ENCODE assay signal across 10 cellular contexts in the genomic region with DNA sequence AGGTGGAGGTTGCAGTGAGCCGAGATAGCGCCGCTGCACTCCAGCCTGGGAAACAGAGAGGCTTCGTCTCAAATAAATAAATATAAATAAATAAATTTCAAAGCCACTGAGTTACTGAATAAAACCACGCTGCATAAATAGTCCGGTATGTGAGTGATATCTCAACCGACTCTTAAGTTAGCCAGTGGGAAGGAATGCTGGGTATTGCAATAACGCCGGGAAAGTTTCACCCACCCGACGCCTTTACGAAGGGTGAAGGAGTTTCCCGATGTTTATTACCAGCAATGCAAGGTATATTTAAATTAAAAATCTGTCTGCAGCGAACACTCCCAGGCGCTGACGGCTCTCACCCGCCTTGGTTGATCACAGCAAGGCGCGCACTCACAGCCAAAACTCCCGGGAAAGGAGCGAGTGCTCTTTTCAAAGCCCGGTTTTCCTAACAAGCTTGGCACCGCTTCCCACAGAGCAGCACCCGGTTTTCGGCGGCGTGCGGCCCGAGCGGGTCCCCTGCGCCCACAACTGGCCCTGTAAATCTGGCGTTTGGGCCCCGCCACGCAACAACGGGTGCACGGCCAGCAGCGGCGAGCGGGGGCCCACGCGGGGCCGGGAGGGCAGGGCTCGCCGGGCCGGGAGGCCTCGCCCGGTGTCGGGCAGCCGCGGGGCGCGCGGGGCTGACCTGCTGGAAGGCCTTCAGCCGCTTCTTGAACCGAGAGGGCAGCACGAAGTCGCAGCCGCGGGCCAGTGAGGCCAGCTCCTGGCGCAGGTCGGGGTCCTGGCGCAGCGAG.
A peak's percentile ranks its signal among the peaks of the same experiment; 100 is the strongest.
DNase-seq lines count a peak whose midpoint lies in the region; ATAC-seq lines count a peak whose summit lies in the region.
"Had no signal": no experiment of that assay in that cellular context is flagged by ENCODE, and none has a peak within 500 bp of the region (broad histone marks: within the 10 kb centered on the region; RNA-seq: fewer than 3 reads in every experiment).

No MANE protein-coding gene starts in this region.

- no peaks in the 10 kb centered on the region for H3K9me3 Mint-ChIP-seq in T-helper 1 cell treated with Interleukin-12 subunit alpha and Interleukin-12 subunit beta and Interleukin-4 antibody, amounts not matched to agents 30 μg/mL and 1 μg/mL, for 36 hours
- H3K9me3 Mint-ChIP-seq in stimulated activated effector memory CD8-positive, alpha-beta T cell treated with anti-CD3 and anti-CD28 coated beads, Interleukin-12 subunit alpha, Interleukin-12 subunit beta, amount 100 ng/mL, for 72 hours = no peaks in the 10 kb centered on the region

- H3K27me3 ChIP-seq in adipocyte (replicated peaks; ENCODE audit: control insufficient read depth, insufficient read depth, low read length) (no peaks in the 10 kb centered on the region), iPS-15b (ENCODE audit: control insufficient read depth, insufficient read depth, low read length) (peaks cover 10% of the 10 kb centered on the region)

- H3K4me1 Mint-ChIP-seq in T-helper 1 cell treated with Interleukin-12 subunit alpha and Interleukin-12 subunit beta and Interleukin-4 antibody, amounts not matched to agents 30 μg/mL and 1 μg/mL, for 36 hours (ENCODE audit: low read depth) = peaks cover 12% of the 10 kb centered on the region
- peaks cover 22% of the 10 kb centered on the region for H3K4me1 Mint-ChIP-seq in stimulated activated effector memory CD8-positive, alpha-beta T cell treated with anti-CD3 and anti-CD28 coated beads, Interleukin-12 subunit alpha, Interleukin-12 subunit beta, amount 100 ng/mL, for 72 hours

- H3K27ac ChIP-seq in caudate nucleus (ENCODE audit: low read depth, low read length) = no peak overlapping the region
- H3K27ac ChIP-seq: 22Rv1 had no signal

- peak overlapping the region; percentile 7 for H3K4me3 Mint-ChIP-seq in T-helper 1 cell treated with Interleukin-12 subunit alpha and Interleukin-12 subunit beta and Interleukin-4 antibody, amounts not matched to agents 30 μg/mL and 1 μg/mL, for 36 hours
- H3K4me3 Mint-ChIP-seq in stimulated activated effector memory CD8-positive, alpha-beta T cell treated with anti-CD3 and anti-CD28 coated beads, Interleukin-12 subunit alpha, Interleukin-12 subunit beta, amount 100 ng/mL, for 72 hours = peak overlapping the region; percentile 59

- peaks cover 3% of the 10 kb centered on the region for H3K36me3 Mint-ChIP-seq in T-helper 1 cell treated with Interleukin-12 subunit alpha and Interleukin-12 subunit beta and Interleukin-4 antibody, amounts not matched to agents 30 μg/mL and 1 μg/mL, for 36 hours (ENCODE audit: low read depth)
- no peaks in the 10 kb centered on the region for H3K36me3 Mint-ChIP-seq in stimulated activated effector memory CD8-positive, alpha-beta T cell treated with anti-CD3 and anti-CD28 coated beads, Interleukin-12 subunit alpha, Interleukin-12 subunit beta, amount 100 ng/mL, for 72 hours

- DNase-seq in T-helper 1 cell = no peak
- no peak for DNase-seq in adipocyte (ENCODE audit: low read depth)
- no peak for DNase-seq in stimulated activated effector memory CD8-positive, alpha-beta T cell treated with anti-CD3 and anti-CD28 coated beads, Interleukin-12 subunit alpha, Interleukin-12 subunit beta, amount 100 ng/mL, for 72 hours (ENCODE audit: low spot score in 2 of 2)
- DNase-seq in C1 segment of cervical spinal cord (lab: John Stamatoyannopoulos, UW) = no peak
- DNase-seq in caudate nucleus (lab: John Stamatoyannopoulos, UW) = no peak
- no peak for DNase-seq in NAMALWA (ENCODE audit: low spot score)
- DNase-seq: midbrain had no signal

- H3K4me1 ChIP-seq in adipocyte (ENCODE audit: control insufficient read depth, insufficient read depth, low read length) = peaks cover 15% of the 10 kb centered on the region
- peaks cover 5% of the 10 kb centered on the region for H3K4me1 ChIP-seq in iPS-15b (ENCODE audit: control insufficient read depth, insufficient read depth, low read length)

- H3K9ac ChIP-seq in adipocyte (ENCODE audit: low read length) (peak overlapping the region; percentile 25), iPS-15b (ENCODE audit: low read depth, low read length) (peak overlapping the region; percentile 37)

- H3K4me3 ChIP-seq in adipocyte (ENCODE audit: low read length) = peak overlapping the region; percentile 65
- H3K4me3 ChIP-seq in iPS-15b (ENCODE audit: low read depth, low read length) = peak overlapping the region; percentile 53

- H3K27ac Mint-ChIP-seq in T-helper 1 cell treated with Interleukin-12 subunit alpha and Interleukin-12 subunit beta and Interleukin-4 antibody, amounts not matched to agents 30 μg/mL and 1 μg/mL, for 36 hours = no peak overlapping the region
- H3K27ac Mint-ChIP-seq in stimulated activated effector memory CD8-positive, alpha-beta T cell treated with anti-CD3 and anti-CD28 coated beads, Interleukin-12 subunit alpha, Interleukin-12 subunit beta, amount 100 ng/mL, for 72 hours = no peak overlapping the region

- peaks cover 41% of the 10 kb centered on the region for H3K27me3 Mint-ChIP-seq in T-helper 1 cell treated with Interleukin-12 subunit alpha and Interleukin-12 subunit beta and Interleukin-4 antibody, amounts not matched to agents 30 μg/mL and 1 μg/mL, for 36 hours (ENCODE audit: low read depth)

- no peaks in the 10 kb centered on the region for H3K36me3 ChIP-seq in adipocyte (ENCODE audit: control insufficient read depth, insufficient read depth, low read length, severe bottlenecking)
- H3K36me3 ChIP-seq in iPS-15b (ENCODE audit: control insufficient read depth, insufficient read depth, low read length) = peaks cover 5% of the 10 kb centered on the region

- H3K9me3 ChIP-seq in adipocyte (ENCODE audit: control insufficient read depth, low read length) (no peaks in the 10 kb centered on the region), iPS-15b (ENCODE audit: control insufficient read depth, insufficient read depth, low read length) (no peaks in the 10 kb centered on the region)

- ATAC-seq in stimulated activated effector memory CD8-positive, alpha-beta T cell treated with anti-CD3 and anti-CD28 coated beads, Interleukin-12 subunit alpha, Interleukin-12 subunit beta, amount 100 ng/mL, for 72 hours = no peak
